Comparison of ENCODE assay signal across 1 cellular context in the genomic region with DNA sequence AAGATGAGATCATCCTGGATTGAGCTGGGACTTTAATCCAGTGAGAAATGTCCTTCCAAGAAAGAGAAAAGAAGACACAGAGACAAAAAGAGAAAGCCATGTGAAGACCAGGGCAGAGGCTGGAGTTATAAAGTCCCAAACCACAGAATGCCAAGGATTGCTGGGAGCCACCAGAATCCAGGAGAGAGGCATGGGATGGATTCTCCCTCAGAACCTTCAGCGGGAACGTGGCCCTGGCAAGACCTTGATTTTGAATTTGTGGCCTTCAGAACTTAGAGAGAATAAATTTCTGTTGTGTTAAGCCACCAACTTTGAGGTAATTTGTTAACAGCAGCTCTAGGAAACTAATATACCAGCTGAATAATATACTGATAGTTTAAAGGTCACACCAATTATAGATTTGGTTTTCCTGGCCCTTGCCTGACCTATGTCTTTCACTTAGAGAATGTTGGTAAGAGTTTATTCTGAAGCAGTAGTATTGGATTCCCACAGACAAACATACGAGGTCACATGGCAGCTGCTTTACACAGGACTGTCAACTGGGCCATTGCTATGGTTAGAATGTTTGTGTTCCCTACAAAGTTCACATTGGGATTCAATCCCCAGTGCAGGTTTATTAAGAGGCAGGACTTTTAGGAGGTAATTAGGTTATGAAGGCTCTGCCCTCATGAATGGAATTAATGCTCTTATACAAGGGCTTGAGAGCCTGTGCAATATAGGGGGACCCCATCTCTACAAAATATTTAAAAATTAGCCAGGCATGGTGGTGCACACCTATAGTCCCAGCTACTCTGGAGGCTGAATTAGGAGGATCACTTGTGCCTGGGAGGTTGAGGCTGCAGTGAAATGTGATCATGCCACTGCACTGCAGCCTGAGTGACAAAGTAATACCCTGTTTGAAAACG.
TF ChIP-seq lines count a peak whose summit lies in the region.

No MANE protein-coding gene starts in this region.

TF ChIP-seq in GM23338, 12 proteins besides CTCF, POLR2A, EP300 and RAD21 (continued from another document):
- TF ChIP-seq ZNF462 (CRISPR knock-in tag; IDR thresholded peaks at IDR 0.05) (no peak), REST (IDR thresholded peaks at IDR 0.05; ENCODE audit: unreplicated experiment) (no peak), EZH2phosphoT487 (IDR thresholded peaks at IDR 0.05; ENCODE audit: unreplicated experiment) (no peak), JUNB (IDR thresholded peaks at IDR 0.05; ENCODE audit: unreplicated experiment) (no peak), STAT1 (IDR thresholded peaks at IDR 0.05; ENCODE audit: unreplicated experiment) (no peak), NANOG (IDR thresholded peaks at IDR 0.05; ENCODE audit: borderline replicate concordance) (no peak), CREB1 (CRISPR knock-in tag; IDR thresholded peaks at IDR 0.05; ENCODE audit: low read depth) (no peak), POLR2AphosphoS5 (IDR thresholded peaks at IDR 0.05; ENCODE audit: low read depth) (no peak), ZNF331 (CRISPR knock-in tag; IDR thresholded peaks at IDR 0.05; ENCODE audit: low read depth) (no peak), ETS1 (IDR thresholded peaks at IDR 0.05) (no peak)
